In the genomic region with DNA sequence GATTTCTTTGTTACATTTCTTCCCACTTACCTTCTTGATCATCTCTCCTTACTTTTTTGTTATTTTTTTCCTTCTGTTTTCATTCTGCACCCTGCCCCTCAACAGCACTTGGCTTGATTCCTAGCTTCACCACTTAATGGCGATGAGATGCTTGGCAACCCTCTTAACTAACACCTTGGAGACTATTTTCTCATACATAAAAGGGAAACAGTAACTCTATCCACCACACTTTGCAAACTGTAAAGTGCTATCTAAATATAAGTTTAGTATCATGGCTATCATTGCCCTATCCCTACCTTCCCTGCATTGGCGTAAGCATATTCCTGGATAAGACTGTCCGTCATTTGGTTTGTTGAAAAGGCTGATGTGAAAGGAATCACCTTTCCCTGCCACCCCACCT, we compare ENCODE assay signal across 31 cellular contexts.
DNase-seq lines count a peak whose midpoint lies in the region; ATAC-seq and TF ChIP-seq lines count a peak whose summit lies in the region.
"Had no signal": no experiment of that assay in that cellular context is flagged by ENCODE, and none has a peak within 500 bp of the region (broad histone marks: within the 10 kb centered on the region; RNA-seq: fewer than 3 reads in every experiment).

No MANE protein-coding gene starts in this region.

- TF ChIP-seq EP300 in esophagus muscularis mucosa (IDR thresholded peaks at IDR 0.05) = no peak

- TF ChIP-seq POLR2A in esophagus muscularis mucosa (IDR thresholded peaks at IDR 0.05; ENCODE audit: low read depth) = no peak

- H3K27ac ChIP-seq in esophagus muscularis mucosa (replicated peaks in 1 of 4) (no peak overlapping the region), left lung (no peak overlapping the region), neuronal stem cell (replicated peaks; ENCODE audit: low read length) (no peak overlapping the region)
- H3K27ac ChIP-seq: 22Rv1; A549; BLaER1; BLaER1 treated with 17β-estradiol and CSF1 and Interleukin-3, amounts not matched to agents 10 nM and 100 nM; C4-2B had no signal

- no peak overlapping the region for H4K91ac ChIP-seq in neuronal stem cell (ENCODE audit: low read depth, low read length, poor library complexity)

- no peak overlapping the region for H3K18ac ChIP-seq in neuronal stem cell (ENCODE audit: low read length)

- no peaks in the 10 kb centered on the region for H3K79me1 ChIP-seq in neuronal stem cell (ENCODE audit: low read depth, low read length)

- H3K9ac ChIP-seq in neuronal stem cell (ENCODE audit: low read depth, low read length, poor library complexity) = no peak overlapping the region
- H3K9ac ChIP-seq: BLaER1; BLaER1 treated with 17β-estradiol and CSF1 and Interleukin-3, amounts not matched to agents 10 nM and 100 nM had no signal

- WGBS in esophagus muscularis mucosa = 82% methylated on average over 3 of the region's 3 CpGs
- whole genome bisulfite sequencing in neuronal stem cell (ENCODE audit: extremely low coverage in 2 of 2, insufficient read length in 2 of 2, insufficient replicate concordance in 1 of 2), 2 donors = no CpG with 5 or more reads among the region's 3 CpGs

- no peak overlapping the region for H2BK120ac ChIP-seq in neuronal stem cell (ENCODE audit: low read depth, low read length)

- no peak overlapping the region for H2BK12ac ChIP-seq in neuronal stem cell (ENCODE audit: low read length)

- intact Hi-C loops in esophagus muscularis mucosa (cut with DNase I) = no loop called here
- intact Hi-C loops in left lung (cut with DNase I) = no loop called here

- H2AK5ac ChIP-seq in neuronal stem cell (ENCODE audit: low read depth, low read length) = no peak overlapping the region

- H3K4me1 ChIP-seq in esophagus muscularis mucosa (no peaks in the 10 kb centered on the region), left lung (no peaks in the 10 kb centered on the region), neuronal stem cell (ENCODE audit: control insufficient read depth in 2 of 2, insufficient read depth in 1 of 2, low read depth in 1 of 2, low read length in 2 of 2) (no peaks in the 10 kb centered on the region)
- H3K4me1 ChIP-seq: A549; BE2C; BLaER1; BLaER1 treated with 17β-estradiol and CSF1 and Interleukin-3, amounts not matched to agents 10 nM and 100 nM; Caco-2 had no signal

- TF ChIP-seq CTCF in esophagus muscularis mucosa (IDR thresholded peaks at IDR 0.05) (no peak), left lung (IDR thresholded peaks at IDR 0.05) (no peak)

- no peak overlapping the region for H4K8ac ChIP-seq in neuronal stem cell (ENCODE audit: low read depth, low read length)

- H2BK5ac ChIP-seq in neuronal stem cell (ENCODE audit: low read length) = no peak overlapping the region

- H3K4me3 ChIP-seq in esophagus muscularis mucosa = no peak overlapping the region
- no peak overlapping the region for H3K4me3 ChIP-seq in left lung
- no peak overlapping the region for H3K4me3 ChIP-seq in neuronal stem cell (ENCODE audit: low read length in 2 of 2)
- H3K4me3 ChIP-seq: A549; BLaER1; BLaER1 treated with 17β-estradiol and CSF1 and Interleukin-3, amounts not matched to agents 10 nM and 100 nM had no signal

- H3K9me3 ChIP-seq in esophagus muscularis mucosa (peaks cover 0 to 9% (median 4%) of the 10 kb centered on the region in 4 donors), left lung (peaks cover 0 to 8% of the 10 kb centered on the region in 2 donors), neuronal stem cell (replicated peaks in 1 of 2; ENCODE audit: control insufficient read depth in 2 of 2, insufficient read depth in 1 of 2, low read depth in 1 of 2, low read length in 2 of 2) (no peaks in the 10 kb centered on the region)
- H3K9me3 ChIP-seq: A549, BE2C, Caco-2 had no signal

- H3K27me3 ChIP-seq in esophagus muscularis mucosa (no peaks in the 10 kb centered on the region), left lung (no peaks in the 10 kb centered on the region), neuronal stem cell (ENCODE audit: control insufficient read depth in 3 of 3, insufficient read depth in 3 of 3, low read depth in 1 of 3, low read length in 3 of 3) (no peaks in the 10 kb centered on the region)
- H3K27me3 ChIP-seq: BE2C; BLaER1; BLaER1 treated with 17β-estradiol and CSF1 and Interleukin-3, amounts not matched to agents 10 nM and 100 nM had no signal

- H3K36me3 ChIP-seq in esophagus muscularis mucosa (no peaks in the 10 kb centered on the region), left lung (no peaks in the 10 kb centered on the region), neuronal stem cell (replicated peaks in 1 of 2; ENCODE audit: control insufficient read depth in 2 of 2, insufficient read depth in 2 of 2, low read length in 2 of 2) (no peaks in the 10 kb centered on the region)
- H3K36me3 ChIP-seq: BE2C; BLaER1; BLaER1 treated with 17β-estradiol and CSF1 and Interleukin-3, amounts not matched to agents 10 nM and 100 nM had no signal

- no peak overlapping the region for H3K14ac ChIP-seq in neuronal stem cell (ENCODE audit: low read length)

- H3K23ac ChIP-seq in neuronal stem cell (ENCODE audit: low read depth, low read length, poor library complexity) = no peak overlapping the region

- peak; percentile 53 for DNase-seq in esophagus muscularis mucosa (ENCODE audit: extremely low spot score)
- DNase-seq in left lung = no peak
- DNase-seq in medulla oblongata (ENCODE audit: extremely low spot score) = peak; percentile 2
- DNase-seq in neuronal stem cell (ENCODE audit: low spot score) = no peak
- no peak for DNase-seq in NCI-H69 (lab: John Stamatoyannopoulos, UW)
- DNase-seq: 8988T; ACHN; AML-193; BE2C; C1 segment of cervical spinal cord; Caco-2; Calu3; CD4-positive, alpha-beta memory T cell; CD4-positive, alpha-beta T cell; CD4-positive, CD25-positive, alpha-beta regulatory T cell; CD8-positive, alpha-beta memory T cell; CD8-positive, alpha-beta T cell; COR-L47; DMS 273 treated with DMSO at 0.1 percent for 48 hours; DMS153; DMS53; DMS79; DMS79 treated with DMSO at 0.1 percent for 48 hours; DND-41; EL had no signal

- H3K4ac ChIP-seq in neuronal stem cell (ENCODE audit: low read length) = no peak overlapping the region

- H2BK15ac ChIP-seq in neuronal stem cell (ENCODE audit: low read length) = no peak overlapping the region

- ATAC-seq in left lung = peak; percentile 54
- no peak for ATAC-seq in HG03521 (IDR thresholded peaks at IDR 0.05; ENCODE audit: unreplicated experiment)
- ATAC-seq: A549; CD8-positive, alpha-beta T cell had no signal

- no peak overlapping the region for H2AFZ ChIP-seq in neuronal stem cell (ENCODE audit: low read length)

- no peak overlapping the region for H3K4me2 ChIP-seq in neuronal stem cell (ENCODE audit: insufficient read depth, low read length, poor library complexity, severe bottlenecking)
- H3K4me2 ChIP-seq: A549; BLaER1; BLaER1 treated with 17β-estradiol and CSF1 and Interleukin-3, amounts not matched to agents 10 nM and 100 nM had no signal

Comparison
In these comparisons a context has a peak if more than half of its experiments do, and no peak if none do; other contexts are left out.
1. DNase-seq: peak in esophagus muscularis mucosa (single experiment) and medulla oblongata (single experiment); none in left lung (0 of 2), neuronal stem cell (single experiment) and NCI-H69 (single experiment).